In genomic region chr16:5099174-5099573, GRCh38 we compare ENCODE assay signal across 9 cellular contexts. TPM values are rescaled to one million over a fixed set of nuclear protein-coding genes. Genes with fewer than 3 reads are reported as not detected.
DNase-seq lines count a peak whose midpoint lies in the region; ATAC-seq, FAIRE-seq and TF ChIP-seq lines count a peak whose summit lies in the region.
"Not testable (repeated sequence)": the region's sequence is repeated elsewhere in the genome, so short reads cannot be mapped to it uniquely, and the experiment has no call there.
"Had no signal": no experiment of that assay in that cellular context is flagged by ENCODE, and none has a peak within 500 bp of the region (broad histone marks: within the 10 kb centered on the region; RNA-seq: fewer than 3 reads in every experiment).

No MANE protein-coding gene starts in this region.

- WGBS in HUES64 = no CpG with 5 or more reads among the region's 4 CpGs
- 32% methylated on average over 4 of the region's 4 CpGs; no CpG with 5 or more reads in 1 of the 2 experiments for WGBS in H1 (ENCODE audit: extremely low coverage in 1 of 2, insufficient coverage in 1 of 2, insufficient read length in 1 of 2, insufficient replicate concordance in 2 of 2, low coverage in 1 of 2, low lambda C conversion rate in 2 of 2, missing lambda C conversion rate in 1 of 2), 2 experiments
- WGBS in HepG2 (ENCODE audit: low lambda C conversion rate) = under 1% methylated on average over 4 of the region's 4 CpGs

- intact Hi-C loops in activated naive CD4-positive, alpha-beta T cell treated with anti-CD3 and anti-CD28 coated beads for 36 hours (cut with micrococcal nuclease) = loop anchor here (10.0 kb wide), 1 partner anchor 564 kb away; the partner anchor contains the start of gene CDIP1
- intact Hi-C loops in HepG2 (cut with micrococcal nuclease; ENCODE audit: unreplicated experiment) = loop anchor here (5.0 kb wide), 1 partner anchor 142 kb away; the partner anchor contains the start of gene SEC14L5
- intact Hi-C loops in tibial artery (cut with DNase I; ENCODE audit: low total_unique reads) = not testable (repeated sequence)

- H2BK20ac ChIP-seq in H1 (ENCODE audit: low read length) = not testable (repeated sequence)

- not testable (repeated sequence) for TF ChIP-seq RAD21 in H1 (IDR thresholded peaks at IDR 0.05 in 1 of 2, conservative IDR thresholded peaks at IDR 0.05 in 1 of 2; ENCODE audit: low read depth in 2 of 2, low read length in 2 of 2); HepG2 (CRISPR knock-in tag; IDR thresholded peaks at IDR 0.05)

- H3K27me3 ChIP-seq in CD4-positive, CD25-positive, alpha-beta regulatory T cell (ENCODE audit: control insufficient read depth, insufficient read depth, low read length); HUES64 (ENCODE audit: insufficient read depth, low read length); H1 (replicated peaks in 1 of 4; ENCODE audit: control insufficient read depth in 3 of 4, extremely low read depth in 1 of 4, insufficient read depth in 3 of 4, low read length in 3 of 4); HepG2 (ENCODE audit: control insufficient read depth in 1 of 2, insufficient read depth in 2 of 2, low read length in 2 of 2); tibial artery: not testable (repeated sequence)

- not testable (repeated sequence) for H3K27me3 Mint-ChIP-seq in CD4-positive, CD25-positive, alpha-beta regulatory T cell; WTC11 (ENCODE audit: low read depth); activated naive CD4-positive, alpha-beta T cell treated with anti-CD3 and anti-CD28 coated beads for 36 hours (ENCODE audit: low read depth)
- H3K27me3 Mint-ChIP-seq in osteocyte (ENCODE audit: unreplicated experiment) = peaks cover 15% of the 10 kb centered on the region

- H3K4me2 ChIP-seq in H1 (ENCODE audit: insufficient read depth in 1 of 2, low read depth in 2 of 2, low read length in 2 of 2) = peak overlapping the region; percentile 1 to 79; a peak in 1 of 4 replicates
- peak overlapping the region; percentile 79 for H3K4me2 ChIP-seq in HepG2 (ENCODE audit: low read depth, low read length)

- not testable (repeated sequence) for H3K9ac ChIP-seq in HUES64 (ENCODE audit: low read depth, low read length); H1 (replicated peaks in 1 of 4; ENCODE audit: extremely low read depth in 1 of 4, low read depth in 3 of 4, low read length in 3 of 4); HepG2 (ENCODE audit: insufficient read depth, low read depth, low read length)

- POLR2A ChIA-PET in WTC11 (lab: Charles Lee) (interaction anchor here (0.6 to 1.1 kb wide), 2 partner anchors 129 to 334 kb away, joined by 3 read pairs; no protein-coding TSS in a partner anchor), H1 (lab: Charles Lee; ENCODE audit: partially characterized antibody) (interaction anchor here (1.6 kb wide), 1 partner anchor 35 kb away, joined by 4 read pairs; no protein-coding TSS in a partner anchor), HepG2 (lab: Yijun Ruan, JAX) (interaction anchor here (1.0 to 2.6 kb wide), 10 partner anchors 9 to 483 kb away, joined by 3 to 26 read pairs (median 8); partner anchors contain the start of genes ALG1 and NAGPA)

- not testable (repeated sequence) for H4K91ac ChIP-seq in H1 (replicated peaks; ENCODE audit: insufficient read length, low read length)

- not testable (repeated sequence) for H2BK15ac ChIP-seq in H1 (ENCODE audit: low read length)

- not testable (repeated sequence) for BruUV-seq in HepG2 (replicated peaks; lab: Mats Ljungman, UMichigan)

- CTCF ChIA-PET in WTC11 (lab: Charles Lee) = interaction anchor here (0.9 to 1.3 kb wide), 7 partner anchors 9 to 141 kb away, joined by 3 to 12 read pairs (median 4); partner anchors contain the start of gene SEC14L5
- CTCF ChIA-PET in activated naive CD4-positive, alpha-beta T cell treated with anti-CD3 and anti-CD28 coated beads for 36 hours (lab: Charles Lee); H1 (lab: Charles Lee; ENCODE audit: partially characterized antibody); HepG2 (lab: Yijun Ruan, JAX; ENCODE audit: low intra/inter-chr PET ratio, low total read pairs): not testable (repeated sequence)

- H3K4ac ChIP-seq in H1 (replicated peaks; ENCODE audit: insufficient read length, low read depth, low read length) = not testable (repeated sequence)

- not testable (repeated sequence) for H2BK12ac ChIP-seq in H1 (ENCODE audit: low read depth, low read length)

- not testable (repeated sequence) for DNase-seq in CD4-positive, CD25-positive, alpha-beta regulatory T cell; WTC11 (ENCODE audit: low spot score); activated naive CD4-positive, alpha-beta T cell treated with anti-CD3 and anti-CD28 coated beads for 36 hours; H1 (ENCODE audit: low read depth in 1 of 2, low spot score in 2 of 2); HepG2 (ENCODE audit: low spot score); osteocyte (ENCODE audit: extremely low spot score, unreplicated experiment); tibial artery

- H3K4me1 Mint-ChIP-seq in CD4-positive, CD25-positive, alpha-beta regulatory T cell = peaks cover 6 to 20% (median 10%) of the 10 kb centered on the region in 4 donors
- H3K4me1 Mint-ChIP-seq in WTC11 (peaks cover 17% of the 10 kb centered on the region), osteocyte (ENCODE audit: unreplicated experiment) (peaks cover 13% of the 10 kb centered on the region)
- H3K4me1 Mint-ChIP-seq in activated naive CD4-positive, alpha-beta T cell treated with anti-CD3 and anti-CD28 coated beads for 36 hours (ENCODE audit: low read depth) = peaks cover 22% of the 10 kb centered on the region

- not testable (repeated sequence) for H3K4me1 ChIP-seq in CD4-positive, CD25-positive, alpha-beta regulatory T cell (ENCODE audit: control insufficient read depth, insufficient read depth, low read length, poor library complexity, severe bottlenecking); HUES64 (ENCODE audit: insufficient read depth, low read length); H1 (replicated peaks in 1 of 4; ENCODE audit: control insufficient read depth in 3 of 4, insufficient read depth in 4 of 4, low read length in 3 of 4); tibial artery
- H3K4me1 ChIP-seq in HepG2 (ENCODE audit: insufficient read depth, low read length) = peaks cover 31% of the 10 kb centered on the region

- H3K36me3 ChIP-seq in CD4-positive, CD25-positive, alpha-beta regulatory T cell (ENCODE audit: control insufficient read depth, insufficient read depth, low read length); HUES64 (ENCODE audit: insufficient read depth, low read length); H1 (ENCODE audit: control insufficient read depth in 2 of 4, insufficient read depth in 4 of 4, low read length in 3 of 4); HepG2 (replicated peaks in 1 of 2; ENCODE audit: control insufficient read depth in 1 of 2, insufficient read depth in 2 of 2, low read length in 2 of 2); tibial artery: not testable (repeated sequence)

- not testable (repeated sequence) for H3K4me3 ChIP-seq in CD4-positive, CD25-positive, alpha-beta regulatory T cell (ENCODE audit: low read depth, low read length)
- H3K4me3 ChIP-seq in HUES64 (ENCODE audit: low read length) (peak overlapping the region; percentile 71; the same call in 1 of the 2 replicates), H1 (ENCODE audit: extremely low read depth in 1 of 4, insufficient read depth in 2 of 4, low read depth in 3 of 4, low read length in 4 of 4) (peak overlapping the region in 2 of 4 experiments; percentile 63 to 64; a peak in 2 of 8 replicates), HepG2 (replicated peaks in 1 of 3; ENCODE audit: insufficient read depth in 1 of 3, low read depth in 2 of 3, low read length in 3 of 3) (peak overlapping the region in 2 of 3 experiments; percentile 68 to 84; a peak in 5 of 6 replicates), tibial artery (peak overlapping the region; percentile 93 to 96)

- TF ChIP-seq CTCF in WTC11 (IDR thresholded peaks at IDR 0.05); H1 (IDR thresholded peaks at IDR 0.05; ENCODE audit: control extremely low read depth in 1 of 3, insufficient read depth in 1 of 3, low read depth in 1 of 3, low read length in 3 of 3); HepG2 (CRISPR knock-in tag; IDR thresholded peaks at IDR 0.05); osteocyte (IDR thresholded peaks at IDR 0.05); tibial artery (IDR thresholded peaks at IDR 0.05): not testable (repeated sequence)

- not testable (repeated sequence) for FAIRE-seq in H1 (lab: Jason Lieb, UNC); HepG2 (lab: Jason Lieb, UNC)

- H3K56ac ChIP-seq in H1 (replicated peaks; ENCODE audit: insufficient read length, low read depth, low read length) = not testable (repeated sequence)

- H3K23me2 ChIP-seq in H1 (ENCODE audit: low read depth, low read length) = not testable (repeated sequence)

- H3K4me3 Mint-ChIP-seq in CD4-positive, CD25-positive, alpha-beta regulatory T cell = peak overlapping the region; percentile 91 to 97 (median 95)
- H3K4me3 Mint-ChIP-seq in WTC11 (peak overlapping the region; percentile 89), osteocyte (ENCODE audit: unreplicated experiment) (peak overlapping the region; percentile 77)
- peak overlapping the region; percentile 85 for H3K4me3 Mint-ChIP-seq in activated naive CD4-positive, alpha-beta T cell treated with anti-CD3 and anti-CD28 coated beads for 36 hours

- not testable (repeated sequence) for H2BK5ac ChIP-seq in H1 (ENCODE audit: low read depth, low read length)

- not testable (repeated sequence) for H3K9me3 Mint-ChIP-seq in CD4-positive, CD25-positive, alpha-beta regulatory T cell; WTC11; activated naive CD4-positive, alpha-beta T cell treated with anti-CD3 and anti-CD28 coated beads for 36 hours; osteocyte (ENCODE audit: unreplicated experiment)

- in situ Hi-C loops in HepG2 (cut with HindIII; ENCODE audit: extremely low pct_ligation_motif_present, low pct_unique_long_range_greater_than_20kb) = not testable (repeated sequence)

- not testable (repeated sequence) for H2BK120ac ChIP-seq in H1 (replicated peaks; ENCODE audit: low read depth, low read length)

- not testable (repeated sequence) for H4K5ac ChIP-seq in H1 (ENCODE audit: insufficient read length, low read depth, low read length)

- not testable (repeated sequence) for H3K18ac ChIP-seq in H1 (ENCODE audit: extremely low read depth, low read length)

- not testable (repeated sequence) for TF ChIP-seq EP300 in H1 (IDR thresholded peaks at IDR 0.05; ENCODE audit: borderline replicate concordance in 1 of 2, low read depth in 2 of 2, low read length in 2 of 2); HepG2 (IDR thresholded peaks at IDR 0.05; ENCODE audit: low read depth in 2 of 2, low read length in 2 of 2); HepG2 (CRISPR knock-in tag; IDR thresholded peaks at IDR 0.05; ENCODE audit: borderline replicate concordance)

- H3K23ac ChIP-seq in H1 (ENCODE audit: insufficient read length) = not testable (repeated sequence)

- H2AK5ac ChIP-seq in H1 (ENCODE audit: low read depth, low read length) = not testable (repeated sequence)

- H3K27ac ChIP-seq in CD4-positive, CD25-positive, alpha-beta regulatory T cell (ENCODE audit: insufficient read depth, low read length, poor library complexity, severe bottlenecking); HUES64 (ENCODE audit: low read depth, low read length); H1 (ENCODE audit: low read depth, low read length): not testable (repeated sequence)
- H3K27ac ChIP-seq in HepG2 (ENCODE audit: extremely low read length, insufficient read depth, low read length) (peak overlapping the region; percentile 64), tibial artery (peak overlapping the region in 1 of 2 donors; percentile 89)

- not testable (repeated sequence) for H3K79me1 ChIP-seq in H1 (ENCODE audit: low read depth, low read length)

- H2AFZ ChIP-seq in H1 (ENCODE audit: low read length); HepG2 (ENCODE audit: low read length): not testable (repeated sequence)

- H4K8ac ChIP-seq in H1 (ENCODE audit: extremely low read depth, insufficient read depth, low read length) = not testable (repeated sequence)

- not testable (repeated sequence) for H3K36me3 Mint-ChIP-seq in CD4-positive, CD25-positive, alpha-beta regulatory T cell; WTC11; activated naive CD4-positive, alpha-beta T cell treated with anti-CD3 and anti-CD28 coated beads for 36 hours (ENCODE audit: low read depth); osteocyte (ENCODE audit: unreplicated experiment)

- not testable (repeated sequence) for H3K79me2 ChIP-seq in H1 (ENCODE audit: control insufficient read depth in 1 of 2, insufficient read depth in 2 of 2, low read length in 2 of 2); HepG2 (ENCODE audit: insufficient read depth, low read length)

- TF ChIP-seq POLR2A in H1 (IDR thresholded peaks at IDR 0.05; ENCODE audit: control extremely low read depth in 1 of 2, low read depth in 2 of 2, low read length in 2 of 2); HepG2 (IDR thresholded peaks at IDR 0.05; ENCODE audit: insufficient read depth in 1 of 2, low read depth in 2 of 2, low read length in 2 of 2): not testable (repeated sequence)

- H4K20me1 ChIP-seq in H1 (replicated peaks in 1 of 2; ENCODE audit: control insufficient read depth in 1 of 2, insufficient read depth in 2 of 2, low read length in 2 of 2); HepG2 (ENCODE audit: insufficient read depth, low read length): not testable (repeated sequence)

- not testable (repeated sequence) for H3K14ac ChIP-seq in H1 (ENCODE audit: insufficient read length)

- H3K9me3 ChIP-seq in CD4-positive, CD25-positive, alpha-beta regulatory T cell (ENCODE audit: control insufficient read depth in 2 of 2, low read length in 2 of 2); HUES64 (ENCODE audit: insufficient read depth, low read depth, low read length); H1 (ENCODE audit: insufficient read depth in 2 of 2, low read depth in 1 of 2, low read length in 1 of 2); HepG2 (ENCODE audit: low read length); tibial artery: not testable (repeated sequence)

- H3K27ac Mint-ChIP-seq in CD4-positive, CD25-positive, alpha-beta regulatory T cell = peak overlapping the region in 1 of 3 donors; percentile 95
- H3K27ac Mint-ChIP-seq in WTC11; activated naive CD4-positive, alpha-beta T cell treated with anti-CD3 and anti-CD28 coated beads for 36 hours; osteocyte (ENCODE audit: unreplicated experiment): not testable (repeated sequence)

- ATAC-seq in CD4-positive, CD25-positive, alpha-beta regulatory T cell (ENCODE audit: low read depth in 2 of 2); WTC11; HepG2: not testable (repeated sequence)

RNA-seq across cellular contexts. Expression of gene EEF2KMT, which starts 1.6 kb away (rescaled TPM):
- total RNA-seq in CD4-positive, CD25-positive, alpha-beta regulatory T cell = 3.7 TPM
- polyA plus RNA-seq in CD4-positive, CD25-positive, alpha-beta regulatory T cell = 10 to 100 TPM; 11.0 to 19.6 (median 14.9) TPM
- 17.0 TPM for polyA plus RNA-seq in HUES64 (2013, experiment 1 of 2)
- 19.0 TPM for polyA plus RNA-seq in HUES64 (2013, experiment 2 of 2)
- 15.4 to 19.9 TPM (median 19.6 TPM) in 3 replicates for total RNA-seq in WTC11 (2021)
- total RNA-seq in activated naive CD4-positive, alpha-beta T cell treated with anti-CD3 and anti-CD28 coated beads for 36 hours = 10 to 100 TPM; 13.8 to 14.2 TPM
- total RNA-seq in H1 (2021; fragmentation: NEBNext Ultra II Directional; extraction: Animal tissue kit (Norgen Biotek cat#: 25700)) = 30.8 and 35.8 TPM in 2 replicates
- 37.0 and 52.6 TPM in 2 replicates for polyA plus RNA-seq in H1 (2011; rRNA removed)
- 29.7 TPM for polyA plus RNA-seq in H1 (2011; cell fraction: cytosol; rRNA removed)
- 46.0 TPM for polyA plus RNA-seq in H1 (2011; cell fraction: nucleus; rRNA removed)
- 24.0 to 30.6 TPM (median 26.5 TPM) in 4 replicates for polyA plus RNA-seq in H1 (2012, experiment 1 of 2)
- polyA plus RNA-seq in H1 (2012, experiment 2 of 2) = 28.6 TPM
- polyA plus RNA-seq in H1 (2013, experiment 1 of 2) = 16.5 TPM
- 16.8 TPM for polyA plus RNA-seq in H1 (2013, experiment 2 of 2)
- 19.9 and 26.2 TPM in 2 replicates for polyA minus RNA-seq in H1 (2011; rRNA and poly(A)+ RNA removed)
- 13.4 TPM for polyA minus RNA-seq in H1 (2011; cell fraction: cytosol; rRNA and poly(A)+ RNA removed)
- polyA minus RNA-seq in H1 (2011; cell fraction: nucleus; rRNA and poly(A)+ RNA removed) = 26.9 TPM
- 26.9 and 33.3 TPM in 2 replicates for total RNA-seq in HepG2 (2016; rRNA removed; fragmentation: Illumina TruSeq; extraction: Trizol)
- total RNA-seq in HepG2 (2016; cell fraction: cytosol; rRNA removed; fragmentation: Illumina TruSeq; extraction: Trizol; ENCODE audit: low read depth) = 23.3 and 24.2 TPM in 2 replicates
- 26.7 and 30.7 TPM in 2 replicates for total RNA-seq in HepG2 (2016; cell fraction: insoluble cytoplasmic fraction; rRNA removed; fragmentation: Illumina TruSeq; extraction: Trizol)
- total RNA-seq in HepG2 (2016; cell fraction: membrane; rRNA removed; fragmentation: Illumina TruSeq; extraction: Trizol) = 31.8 and 38.4 TPM in 2 replicates
- 15.9 and 16.1 TPM in 2 replicates for total RNA-seq in HepG2 (2016; cell fraction: nucleus; rRNA removed; fragmentation: Illumina TruSeq; extraction: Trizol)
- 10.7 and 16.4 TPM in 2 replicates for polyA plus RNA-seq in HepG2 (2011; rRNA removed)
- 8.7 and 11.7 TPM in 2 replicates for polyA plus RNA-seq in HepG2 (2011; cell fraction: cytosol; rRNA removed)
- polyA plus RNA-seq in HepG2 (2011; cell fraction: nucleus; rRNA removed) = 16.8 and 18.0 TPM in 2 replicates
- 14.7 and 16.8 TPM in 2 replicates for polyA plus RNA-seq in HepG2 (2012)
- 29.8 and 33.9 TPM in 2 replicates for polyA plus RNA-seq in HepG2 (2016; cell fraction: cytosol; fragmentation: Illumina TruSeq; extraction: Trizol; ENCODE audit: low read depth)
- 34.1 and 37.4 TPM in 2 replicates for polyA plus RNA-seq in HepG2 (2016; cell fraction: insoluble cytoplasmic fraction; fragmentation: Illumina TruSeq; extraction: Trizol; ENCODE audit: low read depth)
- polyA plus RNA-seq in HepG2 (2016; cell fraction: membrane; fragmentation: Illumina TruSeq; extraction: Trizol; ENCODE audit: low read depth) = 33.8 and 34.3 TPM in 2 replicates
- 21.5 and 26.9 TPM in 2 replicates for polyA plus RNA-seq in HepG2 (2016; cell fraction: nucleus; fragmentation: Illumina TruSeq; extraction: Trizol; ENCODE audit: insufficient read depth, low read depth)
- polyA minus RNA-seq in HepG2 (2011; rRNA and poly(A)+ RNA removed; ENCODE audit: low replicate concordance) = 20.0 and 23.0 TPM in 2 replicates
- polyA minus RNA-seq in HepG2 (2011; cell fraction: cytosol; rRNA and poly(A)+ RNA removed) = 6.0 and 6.5 TPM in 2 replicates
- polyA minus RNA-seq in HepG2 (2011; cell fraction: nucleus; rRNA and poly(A)+ RNA removed) = 10.3 and 11.7 TPM in 2 replicates
- total RNA-seq in osteocyte = 9.3 and 9.9 TPM in 2 replicates

RNA-seq across cellular contexts. Expression of gene ALG1, which starts 27.5 kb away (rescaled TPM):
- total RNA-seq in CD4-positive, CD25-positive, alpha-beta regulatory T cell = 13.4 TPM
- polyA plus RNA-seq in CD4-positive, CD25-positive, alpha-beta regulatory T cell = 10 to 100 TPM; 27.5 to 38.8 (median 35.1) TPM
- 27.0 TPM for polyA plus RNA-seq in HUES64 (2013, experiment 1 of 2)
- polyA plus RNA-seq in HUES64 (2013, experiment 2 of 2) = 20.9 TPM
- total RNA-seq in WTC11 (2021) (25.7 to 31.4 TPM (median 26.2 TPM) in 3 replicates), HepG2 (2016; rRNA removed; fragmentation: Illumina TruSeq; extraction: Trizol) (39.6 and 75.6 TPM in 2 replicates), osteocyte (31.6 and 36.5 TPM in 2 replicates)
- 1 to 10 TPM; 8.6 to 8.9 TPM for total RNA-seq in activated naive CD4-positive, alpha-beta T cell treated with anti-CD3 and anti-CD28 coated beads for 36 hours
- 34.8 and 35.7 TPM in 2 replicates for total RNA-seq in H1 (2021; fragmentation: NEBNext Ultra II Directional; extraction: Animal tissue kit (Norgen Biotek cat#: 25700))
- polyA plus RNA-seq in H1 (2011; rRNA removed) (45.7 and 46.5 TPM in 2 replicates), HepG2 (2011; rRNA removed) (43.3 and 51.5 TPM in 2 replicates)
- polyA plus RNA-seq in H1 (2011; cell fraction: cytosol; rRNA removed) = 42.0 TPM
- 51.3 TPM for polyA plus RNA-seq in H1 (2011; cell fraction: nucleus; rRNA removed)
- 24.1 to 36.4 TPM (median 33.7 TPM) in 4 replicates for polyA plus RNA-seq in H1 (2012, experiment 1 of 2)
- polyA plus RNA-seq in H1 (2012, experiment 2 of 2) = 47.3 TPM
- 48.4 TPM for polyA plus RNA-seq in H1 (2013, experiment 1 of 2)
- polyA plus RNA-seq in H1 (2013, experiment 2 of 2) = 53.2 TPM
- polyA minus RNA-seq in H1 (2011; rRNA and poly(A)+ RNA removed) = 81.3 and 93.9 TPM in 2 replicates
- polyA minus RNA-seq in H1 (2011; cell fraction: cytosol; rRNA and poly(A)+ RNA removed) = 18.3 TPM
- polyA minus RNA-seq in H1 (2011; cell fraction: nucleus; rRNA and poly(A)+ RNA removed) = 43.5 TPM
- 7.6 and 8.9 TPM in 2 replicates for total RNA-seq in HepG2 (2016; cell fraction: cytosol; rRNA removed; fragmentation: Illumina TruSeq; extraction: Trizol; ENCODE audit: low read depth)
- total RNA-seq in HepG2 (2016; cell fraction: insoluble cytoplasmic fraction; rRNA removed; fragmentation: Illumina TruSeq; extraction: Trizol) = 38.5 and 76.0 TPM in 2 replicates
- total RNA-seq in HepG2 (2016; cell fraction: membrane; rRNA removed; fragmentation: Illumina TruSeq; extraction: Trizol) = 14.3 and 16.3 TPM in 2 replicates
- 78.0 and 84.8 TPM in 2 replicates for total RNA-seq in HepG2 (2016; cell fraction: nucleus; rRNA removed; fragmentation: Illumina TruSeq; extraction: Trizol)
- polyA plus RNA-seq in HepG2 (2011; cell fraction: cytosol; rRNA removed) = 46.0 and 52.0 TPM in 2 replicates
- polyA plus RNA-seq in HepG2 (2011; cell fraction: nucleus; rRNA removed) = 37.8 and 40.2 TPM in 2 replicates
- 25.7 and 31.5 TPM in 2 replicates for polyA plus RNA-seq in HepG2 (2012)
- 6.3 and 6.5 TPM in 2 replicates for polyA plus RNA-seq in HepG2 (2016; cell fraction: cytosol; fragmentation: Illumina TruSeq; extraction: Trizol; ENCODE audit: low read depth)
- polyA plus RNA-seq in HepG2 (2016; cell fraction: insoluble cytoplasmic fraction; fragmentation: Illumina TruSeq; extraction: Trizol; ENCODE audit: low read depth) = 36.3 and 37.9 TPM in 2 replicates
- 10.1 and 11.8 TPM in 2 replicates for polyA plus RNA-seq in HepG2 (2016; cell fraction: membrane; fragmentation: Illumina TruSeq; extraction: Trizol; ENCODE audit: low read depth)
- polyA plus RNA-seq in HepG2 (2016; cell fraction: nucleus; fragmentation: Illumina TruSeq; extraction: Trizol; ENCODE audit: insufficient read depth, low read depth) = 104 and 109 TPM in 2 replicates
- polyA minus RNA-seq in HepG2 (2011; rRNA and poly(A)+ RNA removed; ENCODE audit: low replicate concordance) = 135 and 161 TPM in 2 replicates
- 28.6 and 36.3 TPM in 2 replicates for polyA minus RNA-seq in HepG2 (2011; cell fraction: cytosol; rRNA and poly(A)+ RNA removed)
- polyA minus RNA-seq in HepG2 (2011; cell fraction: nucleus; rRNA and poly(A)+ RNA removed) = 50.0 and 65.8 TPM in 2 replicates

RNA-seq across cellular contexts. Expression of gene C16orf89, which starts 33.4 kb away (rescaled TPM):
- not detected for total RNA-seq in CD4-positive, CD25-positive, alpha-beta regulatory T cell
- polyA plus RNA-seq in CD4-positive, CD25-positive, alpha-beta regulatory T cell = not detected
- polyA plus RNA-seq in HUES64 (2013, experiment 1 of 2) = 8.2 TPM
- polyA plus RNA-seq in HUES64 (2013, experiment 2 of 2) = 9.2 TPM
- 1.4 to 1.8 TPM (median 1.8 TPM) in 3 replicates for total RNA-seq in WTC11 (2021)
- not detected for total RNA-seq in activated naive CD4-positive, alpha-beta T cell treated with anti-CD3 and anti-CD28 coated beads for 36 hours
- 6.7 and 10.6 TPM in 2 replicates for total RNA-seq in H1 (2021; fragmentation: NEBNext Ultra II Directional; extraction: Animal tissue kit (Norgen Biotek cat#: 25700))
- 9.9 and 11.0 TPM in 2 replicates for polyA plus RNA-seq in H1 (2011; rRNA removed)
- polyA plus RNA-seq in H1 (2011; cell fraction: cytosol; rRNA removed) = 11.4 TPM
- 6.9 TPM for polyA plus RNA-seq in H1 (2011; cell fraction: nucleus; rRNA removed)
- polyA plus RNA-seq in H1 (2012, experiment 1 of 2) = 4.8 to 10.2 TPM (median 9.6 TPM) in 4 replicates
- 21.5 TPM for polyA plus RNA-seq in H1 (2012, experiment 2 of 2)
- polyA plus RNA-seq in H1 (2013, experiment 1 of 2) = 10.1 TPM
- polyA plus RNA-seq in H1 (2013, experiment 2 of 2) = 15.1 TPM
- polyA minus RNA-seq in H1 (2011; rRNA and poly(A)+ RNA removed) = 5.7 and 7.5 TPM in 2 replicates
- polyA minus RNA-seq in H1 (2011; cell fraction: cytosol; rRNA and poly(A)+ RNA removed) = 5.3 TPM
- polyA minus RNA-seq in H1 (2011; cell fraction: nucleus; rRNA and poly(A)+ RNA removed) = 7.6 TPM
- 0.97 and 1.9 TPM in 2 replicates for total RNA-seq in HepG2 (2016; rRNA removed; fragmentation: Illumina TruSeq; extraction: Trizol)
- total RNA-seq in HepG2 (2016; cell fraction: cytosol; rRNA removed; fragmentation: Illumina TruSeq; extraction: Trizol; ENCODE audit: low read depth) = 0.61 and 0.79 TPM in 2 replicates
- 0.45 and 1.1 TPM in 2 replicates for total RNA-seq in HepG2 (2016; cell fraction: insoluble cytoplasmic fraction; rRNA removed; fragmentation: Illumina TruSeq; extraction: Trizol)
- 0.76 and 1.0 TPM in 2 replicates for total RNA-seq in HepG2 (2016; cell fraction: membrane; rRNA removed; fragmentation: Illumina TruSeq; extraction: Trizol)
- 0.72 and 0.78 TPM in 2 replicates for total RNA-seq in HepG2 (2016; cell fraction: nucleus; rRNA removed; fragmentation: Illumina TruSeq; extraction: Trizol)
- 2.8 and 3.4 TPM in 2 replicates for polyA plus RNA-seq in HepG2 (2011; rRNA removed)
- polyA plus RNA-seq in HepG2 (2011; cell fraction: cytosol; rRNA removed) = 2.8 TPM in 2 replicates
- 1.3 and 1.4 TPM in 2 replicates for polyA plus RNA-seq in HepG2 (2011; cell fraction: nucleus; rRNA removed)
- 1.7 and 2.7 TPM in 2 replicates for polyA plus RNA-seq in HepG2 (2012)
- polyA plus RNA-seq in HepG2 (2016; cell fraction: cytosol; fragmentation: Illumina TruSeq; extraction: Trizol; ENCODE audit: low read depth) = 0.58 and 0.68 TPM in 2 replicates
- 0.85 and 1.2 TPM in 2 replicates for polyA plus RNA-seq in HepG2 (2016; cell fraction: insoluble cytoplasmic fraction; fragmentation: Illumina TruSeq; extraction: Trizol; ENCODE audit: low read depth)
- 0.71 and 0.81 TPM in 2 replicates for polyA plus RNA-seq in HepG2 (2016; cell fraction: membrane; fragmentation: Illumina TruSeq; extraction: Trizol; ENCODE audit: low read depth)
- 1.4 and 2.1 TPM in 2 replicates for polyA plus RNA-seq in HepG2 (2016; cell fraction: nucleus; fragmentation: Illumina TruSeq; extraction: Trizol; ENCODE audit: insufficient read depth, low read depth)
- 1.0 TPM in 1 of 2 replicates, not detected in the other for polyA minus RNA-seq in HepG2 (2011; rRNA and poly(A)+ RNA removed; ENCODE audit: low replicate concordance)
- polyA minus RNA-seq in HepG2 (2011; cell fraction: cytosol; rRNA and poly(A)+ RNA removed) = 0.89 and 1.1 TPM in 2 replicates
- polyA minus RNA-seq in HepG2 (2011; cell fraction: nucleus; rRNA and poly(A)+ RNA removed) = 0.50 and 0.90 TPM in 2 replicates
- total RNA-seq in osteocyte = not detected in 2 replicates
- total RNA-seq: LHCN-M2 had no signal
